In the genomic region with DNA sequence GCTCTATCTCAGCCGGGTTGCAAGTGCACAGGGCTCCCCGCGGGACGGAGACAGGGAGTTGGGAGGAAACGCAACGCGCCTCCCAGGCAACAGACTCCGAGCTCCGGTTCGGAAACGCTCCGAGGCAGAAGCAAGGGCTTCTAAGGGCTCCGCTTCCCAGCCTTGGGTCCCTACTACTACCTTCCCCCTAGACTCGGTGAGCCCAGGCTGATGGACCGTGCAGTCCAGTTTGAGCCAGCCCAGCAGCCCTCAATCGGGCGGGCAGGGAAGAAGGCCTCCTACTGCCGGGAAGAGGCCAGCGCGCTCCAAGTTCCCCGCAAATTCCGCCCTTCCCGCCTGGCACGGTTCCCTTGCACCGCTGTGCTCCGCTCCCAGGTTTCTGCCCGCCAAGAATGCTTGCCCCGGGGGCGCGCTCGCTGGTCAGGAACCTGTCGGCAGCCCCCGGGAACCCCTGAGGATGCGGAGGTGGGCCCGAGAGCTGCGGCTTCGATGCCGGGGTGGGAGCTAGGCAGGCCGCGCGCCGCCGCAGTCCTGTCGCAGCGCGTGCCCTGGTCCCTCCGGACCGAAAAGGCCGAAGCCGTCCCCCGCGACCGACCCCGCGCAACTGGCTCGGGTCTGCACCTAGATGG, we compare ENCODE assay signal across 8 cellular contexts. TPM values are rescaled to one million over a fixed set of nuclear protein-coding genes. Genes with fewer than 3 reads are reported as not detected.
A peak's percentile ranks its signal among the peaks of the same experiment; 100 is the strongest.
DNase-seq lines count a peak whose midpoint lies in the region; TF ChIP-seq lines count a peak whose summit lies in the region.

No MANE protein-coding gene starts in this region.

- CTCF ChIA-PET in HEK293 (lab: Yijun Ruan, JAX): interaction anchor here (1.1 kb wide), 1 partner anchor 14 kb away, joined by 5 read pairs; no protein-coding TSS in a partner anchor

- peak overlapping the region; percentile 17 for H3K4me3 ChIP-seq in HEK293 (ENCODE audit: low read depth, low read length)

- H3K4me1 ChIP-seq in HEK293 (ENCODE audit: control insufficient read depth, insufficient read depth, low read length): no peaks in the 10 kb centered on the region

- DNase-seq in NCI-H1417 (lab: John Stamatoyannopoulos, UW): peak in 2 of 3 experiments; percentile 84 to 86
- DNase-seq in NCI-H1417 treated with DMSO at 0.1 percent for 48 hours (lab: John Stamatoyannopoulos, UW): no peak
- DNase-seq in NAMALWA (ENCODE audit: low spot score): peak; percentile 37
- DNase-seq in activated T-helper 1 cell treated with Interleukin-2 at 50 U/mL for 16 hours (ENCODE audit: low read depth): peak; percentile 5
- DNase-seq in fibroblast of peridontal ligament (ENCODE audit: extremely low read depth): peak; percentile 58
- peak; percentile 68 for DNase-seq in myocyte (ENCODE audit: low read depth)
- DNase-seq in substantia nigra (lab: John Stamatoyannopoulos, UW): peak in 44 of 49 donors; percentile 2 to 74 (median 28)

- no peaks in the 10 kb centered on the region for H3K36me3 ChIP-seq in HEK293 (ENCODE audit: control insufficient read depth in 2 of 2, insufficient read depth in 1 of 2, low read length in 2 of 2)

- no peak overlapping the region for H3K27ac ChIP-seq in HEK293 (ENCODE audit: extremely low read depth, low read depth, low read length)
- H3K27ac ChIP-seq in substantia nigra (ENCODE audit: low read depth, low read length, poor library complexity, severe bottlenecking): peak overlapping the region; percentile 55

- POLR2A ChIA-PET in HEK293 (lab: Yijun Ruan, JAX): no interaction called here

- TF ChIP-seq CTCF in HEK293 (tag by site-specific recombination; IDR thresholded peaks at IDR 0.05): no peak

- H3K9me3 ChIP-seq in HEK293 (ENCODE audit: control insufficient read depth, insufficient read depth, low read depth, low read length): no peaks in the 10 kb centered on the region

TF ChIP-seq in HEK293, 187 proteins besides CTCF, POLR2A, EP300 and RAD21:
- TF ChIP-seq BCL11A (tag by site-specific recombination; IDR thresholded peaks at IDR 0.05; ENCODE audit: low read depth): no peak
TF ChIP-seq in HEK293: peak in this region for 0.

RNA-seq across cellular contexts. Expression of gene TRANK1, which starts 0.7 kb away (rescaled TPM):
- total RNA-seq in myocyte: 7.5 and 8.7 TPM in 2 replicates
- 5.4 TPM for polyA plus RNA-seq in myocyte (2012)

RNA-seq across cellular contexts. Expression of gene EPM2AIP1, which starts 48.8 kb away (rescaled TPM):
- total RNA-seq in myocyte: 19.7 and 22.1 TPM in 2 replicates
- 7.4 TPM for polyA plus RNA-seq in myocyte (2012)

RNA-seq across cellular contexts. Expression of gene MLH1, which starts 49.2 kb away (rescaled TPM):
- 43.8 and 45.6 TPM in 2 replicates for total RNA-seq in myocyte
- polyA plus RNA-seq in myocyte (2012): 28.9 TPM
